In genomic region chr12:100481021-100481420, GRCh38 we compare ENCODE assay signal across 18 cellular contexts. TPM values are rescaled to one million over a fixed set of nuclear protein-coding genes. Genes with fewer than 3 reads are reported as not detected.
A peak's percentile ranks its signal among the peaks of the same experiment; 100 is the strongest.
DNase-seq lines count a peak whose midpoint lies in the region; ATAC-seq, FAIRE-seq and TF ChIP-seq lines count a peak whose summit lies in the region.
"Had no signal": no experiment of that assay in that cellular context is flagged by ENCODE, and none has a peak within 500 bp of the region (broad histone marks: within the 10 kb centered on the region; RNA-seq: fewer than 3 reads in every experiment).

No MANE protein-coding gene starts in this region.

- no peak for ATAC-seq in HepG2

- DNase-seq in A172 (ENCODE audit: low spot score) (peak; percentile 45), HCEC 1CT (peak; percentile 75), SJSA1 (ENCODE audit: low read depth in 1 of 2, low spot score in 2 of 2) (peak in 1 of 2 experiments; percentile 27), HepG2 (ENCODE audit: low spot score) (no peak), NCI-H2227 (lab: John Stamatoyannopoulos, UW; ENCODE audit: unreplicated experiment) (no peak), GM13976 (ENCODE audit: low spot score) (no peak), NCI-H446 treated with DMSO at 0.1 percent for 48 hours (lab: John Stamatoyannopoulos, UW) (no peak), DMS53 treated with DMSO at 0.1 percent for 48 hours (lab: John Stamatoyannopoulos, UW; ENCODE audit: unreplicated experiment) (no peak)
- DNase-seq: AML-193; CD4-positive, CD25-positive, alpha-beta regulatory T cell; DMS53; H9; Kasumi-1 had no signal

- POLR2A ChIA-PET in HepG2 (lab: Yijun Ruan, JAX), result interaction anchor here (1.5 kb wide), 1 partner anchor 36 kb away, joined by 4 read pairs; no protein-coding TSS in a partner anchor

- H3K36me3 ChIP-seq in SJSA1 (no peaks in the 10 kb centered on the region), HepG2 (replicated peaks in 1 of 2; ENCODE audit: control insufficient read depth in 1 of 2, insufficient read depth in 2 of 2, low read length in 2 of 2) (no peaks in the 10 kb centered on the region; a peak in 2 of 5 replicates)
- H3K36me3 ChIP-seq: BLaER1 had no signal

- BruUV-seq in HepG2 (replicated peaks; lab: Mats Ljungman, UMichigan), result no TSS peak

- H3K4me3 ChIP-seq in SJSA1 (no peak overlapping the region), HepG2 (replicated peaks in 1 of 3; ENCODE audit: insufficient read depth in 1 of 3, low read depth in 2 of 3, low read length in 3 of 3) (no peak overlapping the region)
- H3K4me3 ChIP-seq: BLaER1 had no signal

- CTCF ChIA-PET in HepG2 (lab: Yijun Ruan, JAX; ENCODE audit: low intra/inter-chr PET ratio, low total read pairs), result no interaction called here

- no peak overlapping the region for H3K4me2 ChIP-seq in HepG2 (ENCODE audit: low read depth, low read length)
- H3K4me2 ChIP-seq: BLaER1 had no signal

- TF ChIP-seq EP300 in HepG2 (IDR thresholded peaks at IDR 0.05; ENCODE audit: low read depth in 2 of 2, low read length in 2 of 2) (no peak), HepG2 (CRISPR knock-in tag; IDR thresholded peaks at IDR 0.05; ENCODE audit: borderline replicate concordance) (no peak)

- H3K9me3 ChIP-seq in SJSA1 (replicated peaks) (no peaks in the 10 kb centered on the region), HepG2 (ENCODE audit: low read length) (no peaks in the 10 kb centered on the region)
- H3K9me3 ChIP-seq: BLaER1 had no signal

- in situ Hi-C loops in HepG2 (cut with HindIII; ENCODE audit: extremely low pct_ligation_motif_present, low pct_unique_long_range_greater_than_20kb) (no loop called here), GM13976 (cut with MboI; ENCODE audit: low sequenced_read_pairs, unreplicated experiment) (no loop called here)

- no peak overlapping the region for H3K9ac ChIP-seq in HepG2 (ENCODE audit: insufficient read depth, low read depth, low read length)
- H3K9ac ChIP-seq: BLaER1 had no signal

- peak overlapping the region; percentile 23; the same call in 1 of the 2 replicates for H3K27ac ChIP-seq in SJSA1
- H3K27ac ChIP-seq in HepG2 (ENCODE audit: extremely low read length, insufficient read depth, low read length), result peak overlapping the region; percentile 14
- H3K27ac ChIP-seq: 22Rv1, BLaER1 had no signal

- TF ChIP-seq POLR2A in HepG2 (IDR thresholded peaks at IDR 0.05; ENCODE audit: insufficient read depth in 1 of 2, low read depth in 2 of 2, low read length in 2 of 2), result no peak

- no peak overlapping the region for H2AFZ ChIP-seq in HepG2 (ENCODE audit: low read length)

- TF ChIP-seq CTCF in HepG2 (CRISPR knock-in tag; IDR thresholded peaks at IDR 0.05) (no peak), GM13976 (IDR thresholded peaks at IDR 0.05; ENCODE audit: borderline replicate concordance, control extremely low read depth, extremely low read depth, insufficient read depth, missing control alignments) (no peak)

- H3K4me1 ChIP-seq in SJSA1 (replicated peaks) (peaks cover 20% of the 10 kb centered on the region), HepG2 (ENCODE audit: insufficient read depth, low read length) (peaks cover 71% of the 10 kb centered on the region)

- peaks cover 7% of the 10 kb centered on the region; the same call in 1 of the 2 replicates for H4K20me1 ChIP-seq in HepG2 (ENCODE audit: insufficient read depth, low read length)
- H4K20me1 ChIP-seq: BLaER1 had no signal

- 77% methylated on average over 5 of the region's 5 CpGs for WGBS in HepG2 (ENCODE audit: low lambda C conversion rate)

- intact Hi-C loops in HepG2 (cut with micrococcal nuclease; ENCODE audit: unreplicated experiment), result no loop called here

- TF ChIP-seq RAD21 in HepG2 (CRISPR knock-in tag; IDR thresholded peaks at IDR 0.05), result no peak

- no peak for FAIRE-seq in HepG2 (lab: Jason Lieb, UNC)
- FAIRE-seq: G401.6, GM12892, HTR-8/SVneo had no signal

- peaks cover 85% of the 10 kb centered on the region for H3K79me2 ChIP-seq in HepG2 (ENCODE audit: insufficient read depth, low read length)

- H3K27me3 ChIP-seq in SJSA1 (replicated peaks), result no peaks in the 10 kb centered on the region
- no peaks in the 10 kb centered on the region for H3K27me3 ChIP-seq in HepG2 (ENCODE audit: control insufficient read depth in 1 of 2, insufficient read depth in 2 of 2, low read length in 2 of 2)
- H3K27me3 ChIP-seq: BLaER1 had no signal

TF ChIP-seq in HepG2, 621 proteins besides CTCF, POLR2A, EP300 and RAD21:
- TF ChIP-seq, protein P1, sequence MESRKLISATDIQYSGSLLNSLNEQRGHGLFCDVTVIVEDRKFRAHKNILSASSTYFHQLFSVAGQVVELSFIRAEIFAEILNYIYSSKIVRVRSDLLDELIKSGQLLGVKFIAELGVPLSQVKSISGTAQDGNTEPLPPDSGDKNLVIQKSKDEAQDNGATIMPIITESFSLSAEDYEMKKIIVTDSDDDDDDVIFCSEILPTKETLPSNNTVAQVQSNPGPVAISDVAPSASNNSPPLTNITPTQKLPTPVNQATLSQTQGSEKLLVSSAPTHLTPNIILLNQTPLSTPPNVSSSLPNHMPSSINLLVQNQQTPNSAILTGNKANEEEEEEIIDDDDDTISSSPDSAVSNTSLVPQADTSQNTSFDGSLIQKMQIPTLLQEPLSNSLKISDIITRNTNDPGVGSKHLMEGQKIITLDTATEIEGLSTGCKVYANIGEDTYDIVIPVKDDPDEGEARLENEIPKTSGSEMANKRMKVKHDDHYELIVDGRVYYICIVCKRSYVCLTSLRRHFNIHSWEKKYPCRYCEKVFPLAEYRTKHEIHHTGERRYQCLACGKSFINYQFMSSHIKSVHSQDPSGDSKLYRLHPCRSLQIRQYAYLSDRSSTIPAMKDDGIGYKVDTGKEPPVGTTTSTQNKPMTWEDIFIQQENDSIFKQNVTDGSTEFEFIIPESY (CRISPR knock-in tag; IDR thresholded peaks at IDR 0.05), result 0 out of 2 replicates have a peak, but pooled peaks have one; percentile 21
- TF ChIP-seq MEIS2 (CRISPR knock-in tag; IDR thresholded peaks at IDR 0.05), result no peak
TF ChIP-seq in HepG2: peak in this region for 1.

RNA-seq across cellular contexts. Expression of gene NR1H4, which starts 7.4 kb away (rescaled TPM):
- total RNA-seq in A172 (2014; rRNA removed; shearing (Covaris generic)), result 0.17 and 0.53 TPM in 2 replicates
- total RNA-seq in SJSA1 (2014; rRNA removed; shearing (Covaris generic)), result 0.55 TPM in 1 of 2 replicates, not detected in the other
- 114 and 147 TPM in 2 replicates for total RNA-seq in HepG2 (2016; rRNA removed; fragmentation: Illumina TruSeq; extraction: Trizol)
- total RNA-seq in HepG2 (2016; cell fraction: cytosol; rRNA removed; fragmentation: Illumina TruSeq; extraction: Trizol; ENCODE audit: low read depth), result 63.9 and 64.8 TPM in 2 replicates
- 113 and 150 TPM in 2 replicates for total RNA-seq in HepG2 (2016; cell fraction: insoluble cytoplasmic fraction; rRNA removed; fragmentation: Illumina TruSeq; extraction: Trizol)
- total RNA-seq in HepG2 (2016; cell fraction: membrane; rRNA removed; fragmentation: Illumina TruSeq; extraction: Trizol), result 115 and 121 TPM in 2 replicates
- 102 and 112 TPM in 2 replicates for total RNA-seq in HepG2 (2016; cell fraction: nucleus; rRNA removed; fragmentation: Illumina TruSeq; extraction: Trizol)
- 23.3 and 27.3 TPM in 2 replicates for polyA plus RNA-seq in HepG2 (2011; rRNA removed)
- polyA plus RNA-seq in HepG2 (2011; cell fraction: cytosol; rRNA removed), result 10.5 and 19.8 TPM in 2 replicates
- polyA plus RNA-seq in HepG2 (2011; cell fraction: nucleus; rRNA removed), result 10.9 and 16.8 TPM in 2 replicates
- 21.7 and 39.5 TPM in 2 replicates for polyA plus RNA-seq in HepG2 (2012)
- polyA plus RNA-seq in HepG2 (2016; cell fraction: cytosol; fragmentation: Illumina TruSeq; extraction: Trizol; ENCODE audit: low read depth), result 29.4 and 34.8 TPM in 2 replicates
- 124 and 130 TPM in 2 replicates for polyA plus RNA-seq in HepG2 (2016; cell fraction: insoluble cytoplasmic fraction; fragmentation: Illumina TruSeq; extraction: Trizol; ENCODE audit: low read depth)
- polyA plus RNA-seq in HepG2 (2016; cell fraction: membrane; fragmentation: Illumina TruSeq; extraction: Trizol; ENCODE audit: low read depth), result 64.0 and 66.2 TPM in 2 replicates
- 76.5 and 77.0 TPM in 2 replicates for polyA plus RNA-seq in HepG2 (2016; cell fraction: nucleus; fragmentation: Illumina TruSeq; extraction: Trizol; ENCODE audit: insufficient read depth, low read depth)
- 10.0 TPM in 1 of 2 replicates, not detected in the other for polyA minus RNA-seq in HepG2 (2011; rRNA and poly(A)+ RNA removed; ENCODE audit: low replicate concordance)
- polyA minus RNA-seq in HepG2 (2011; cell fraction: cytosol; rRNA and poly(A)+ RNA removed), result 18.0 and 19.6 TPM in 2 replicates
- 58.2 and 91.9 TPM in 2 replicates for polyA minus RNA-seq in HepG2 (2011; cell fraction: nucleus; rRNA and poly(A)+ RNA removed)
- total RNA-seq: CD4-positive, CD25-positive, alpha-beta regulatory T cell; H9 had no signal
- polyA plus RNA-seq: CD4-positive, CD25-positive, alpha-beta regulatory T cell had no signal

Comparison
In these comparisons a context has a peak if more than half of its experiments do, and no peak if none do; other contexts are left out.
1. DNase-seq: peak in A172 (single experiment) and HCEC 1CT (single experiment); none in HepG2 (single experiment), NCI-H2227 (single experiment), GM13976 (single experiment), NCI-H446 treated with DMSO at 0.1 percent for 48 hours (single experiment) and DMS53 treated with DMSO at 0.1 percent for 48 hours (single experiment).
2. RNA of gene NR1H4, which starts 7.4 kb away (total RNA-seq): 63.9 to 150 TPM in HepG2; 0.55 TPM in SJSA1 and 0.17 to 0.53 TPM in A172; every median in the first group is over 10 times any median in the second.